In the genomic region with DNA sequence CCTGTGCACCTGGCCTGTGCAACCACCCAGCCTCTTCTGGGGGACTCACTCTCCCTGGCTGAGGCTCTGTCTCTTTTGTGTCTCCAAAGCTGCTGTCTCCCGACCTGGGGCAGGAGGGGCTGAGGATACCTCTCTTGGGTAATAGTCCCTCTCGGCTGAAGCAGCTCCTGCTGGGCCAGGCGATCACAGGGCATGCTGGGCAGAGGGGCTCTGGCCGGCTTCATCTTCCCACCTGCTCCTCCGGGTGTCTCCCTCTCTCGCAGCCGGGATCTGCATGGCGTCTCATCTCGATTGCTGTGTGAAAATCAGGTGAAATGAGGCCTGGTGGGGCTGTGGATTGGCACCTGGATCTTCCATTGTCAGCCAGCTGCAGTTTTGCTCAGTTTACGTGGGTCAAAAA, we compare ENCODE assay signal across 15 cellular contexts. TPM values are rescaled to one million over a fixed set of nuclear protein-coding genes. Genes with fewer than 3 reads are reported as not detected.
DNase-seq lines count a peak whose midpoint lies in the region; ATAC-seq, FAIRE-seq and TF ChIP-seq lines count a peak whose summit lies in the region.
"Had no signal": no experiment of that assay in that cellular context is flagged by ENCODE, and none has a peak within 500 bp of the region (broad histone marks: within the 10 kb centered on the region; RNA-seq: fewer than 3 reads in every experiment).

No MANE protein-coding gene starts in this region.

- BruUV-seq in HepG2 (replicated peaks; lab: Mats Ljungman, UMichigan): no TSS peak

- CTCF ChIA-PET in HepG2 (lab: Yijun Ruan, JAX; ENCODE audit: low intra/inter-chr PET ratio, low total read pairs): no interaction called here
- CTCF ChIA-PET in activated CD8-positive, alpha-beta T cell treated with anti-CD3 and anti-CD28 coated beads for 36 hours (lab: Charles Lee): interaction anchor here (1.0 kb wide), 1 partner anchor 115 kb away, joined by 3 read pairs; no protein-coding TSS in a partner anchor

- H3K9me3 ChIP-seq in HepG2 (ENCODE audit: low read length): no peaks in the 10 kb centered on the region
- H3K9me3 ChIP-seq: BLaER1 treated with 17β-estradiol and CSF1 and Interleukin-3, amounts not matched to agents 10 nM and 100 nM had no signal

- H3K27ac ChIP-seq in HepG2 (ENCODE audit: extremely low read length, insufficient read depth, low read length): no peak overlapping the region
- H3K27ac ChIP-seq: BLaER1 treated with 17β-estradiol and CSF1 and Interleukin-3, amounts not matched to agents 10 nM and 100 nM had no signal

- H3K27me3 ChIP-seq in H7 (ENCODE audit: control insufficient read depth, insufficient read depth, low read length) (no peaks in the 10 kb centered on the region; the same call in 1 of the 2 replicates), HepG2 (ENCODE audit: control insufficient read depth in 1 of 2, insufficient read depth in 2 of 2, low read length in 2 of 2) (no peaks in the 10 kb centered on the region)
- H3K27me3 ChIP-seq: BLaER1 treated with 17β-estradiol and CSF1 and Interleukin-3, amounts not matched to agents 10 nM and 100 nM had no signal

- FAIRE-seq in HepG2 (lab: Jason Lieb, UNC): no peak
- FAIRE-seq: H54 had no signal

- H3K4me2 ChIP-seq in HepG2 (ENCODE audit: low read depth, low read length): no peak overlapping the region
- H3K4me2 ChIP-seq: BLaER1 treated with 17β-estradiol and CSF1 and Interleukin-3, amounts not matched to agents 10 nM and 100 nM had no signal

- TF ChIP-seq EP300 in HepG2 (IDR thresholded peaks at IDR 0.05; ENCODE audit: low read depth in 2 of 2, low read length in 2 of 2) (no peak), HepG2 (CRISPR knock-in tag; IDR thresholded peaks at IDR 0.05; ENCODE audit: borderline replicate concordance) (no peak)

- in situ Hi-C loops in HepG2 (cut with HindIII; ENCODE audit: extremely low pct_ligation_motif_present, low pct_unique_long_range_greater_than_20kb): no loop called here

- H3K4me3 Mint-ChIP-seq in endothelial cell (ENCODE audit: unreplicated experiment): peak overlapping the region; percentile 48
- H3K4me3 Mint-ChIP-seq in progenitor cell of endocrine pancreas (ENCODE audit: low read depth): no peak overlapping the region
- H3K4me3 Mint-ChIP-seq in activated CD8-positive, alpha-beta T cell treated with anti-CD3 and anti-CD28 coated beads for 36 hours: no peak overlapping the region
- H3K4me3 Mint-ChIP-seq: B cell; CD8-positive, alpha-beta T cell had no signal

- H3K27me3 Mint-ChIP-seq in endothelial cell (ENCODE audit: unreplicated experiment) (peaks cover 17% of the 10 kb centered on the region), progenitor cell of endocrine pancreas (no peaks in the 10 kb centered on the region)
- no peaks in the 10 kb centered on the region for H3K27me3 Mint-ChIP-seq in activated CD8-positive, alpha-beta T cell treated with anti-CD3 and anti-CD28 coated beads for 36 hours
- H3K27me3 Mint-ChIP-seq: B cell had no signal

- H3K9ac ChIP-seq in HepG2 (ENCODE audit: insufficient read depth, low read depth, low read length): no peak overlapping the region
- H3K9ac ChIP-seq: BLaER1 treated with 17β-estradiol and CSF1 and Interleukin-3, amounts not matched to agents 10 nM and 100 nM had no signal

- WGBS in HepG2 (ENCODE audit: low lambda C conversion rate): 100% methylated on average over 5 of the region's 10 CpGs

- TF ChIP-seq CTCF in endothelial cell (IDR thresholded peaks at IDR 0.05; ENCODE audit: unreplicated experiment): no peak
- no peak for TF ChIP-seq CTCF in HepG2 (CRISPR knock-in tag; IDR thresholded peaks at IDR 0.05)
- no peak for TF ChIP-seq CTCF in progenitor cell of endocrine pancreas (IDR thresholded peaks at IDR 0.05; ENCODE audit: unreplicated experiment)
- no peak for TF ChIP-seq CTCF in activated CD8-positive, alpha-beta T cell treated with anti-CD3 and anti-CD28 coated beads for 36 hours (IDR thresholded peaks at IDR 0.05)

- POLR2A ChIA-PET in HepG2 (lab: Yijun Ruan, JAX): no interaction called here
- POLR2A ChIA-PET in activated CD8-positive, alpha-beta T cell treated with anti-CD3 and anti-CD28 coated beads for 36 hours (lab: Charles Lee): no interaction called here

- no peaks in the 10 kb centered on the region for H3K79me2 ChIP-seq in HepG2 (ENCODE audit: insufficient read depth, low read length)

- H3K36me3 Mint-ChIP-seq in endothelial cell (ENCODE audit: low read depth, unreplicated experiment) (peaks cover 43% of the 10 kb centered on the region), progenitor cell of endocrine pancreas (ENCODE audit: insufficient read depth) (peaks cover 46% of the 10 kb centered on the region)
- H3K36me3 Mint-ChIP-seq in activated CD8-positive, alpha-beta T cell treated with anti-CD3 and anti-CD28 coated beads for 36 hours (ENCODE audit: low read depth): no peaks in the 10 kb centered on the region

- TF ChIP-seq POLR2A in HepG2 (IDR thresholded peaks at IDR 0.05; ENCODE audit: insufficient read depth in 1 of 2, low read depth in 2 of 2, low read length in 2 of 2): peak in 1 of 2 experiments; percentile 22; a peak in 1 of 4 replicates

- H3K4me1 Mint-ChIP-seq in endothelial cell (ENCODE audit: unreplicated experiment): peaks cover 5% of the 10 kb centered on the region
- peaks cover 19% of the 10 kb centered on the region for H3K4me1 Mint-ChIP-seq in progenitor cell of endocrine pancreas (ENCODE audit: low read depth)
- H3K4me1 Mint-ChIP-seq in activated CD8-positive, alpha-beta T cell treated with anti-CD3 and anti-CD28 coated beads for 36 hours (ENCODE audit: low read depth): no peaks in the 10 kb centered on the region
- H3K4me1 Mint-ChIP-seq: B cell had no signal

- no peaks in the 10 kb centered on the region; the same call in 1 of the 2 replicates for H3K36me3 ChIP-seq in H7 (replicated peaks; ENCODE audit: control insufficient read depth, insufficient read depth, low read length)
- peaks cover 7 to 36% of the 10 kb centered on the region in 2 experiments for H3K36me3 ChIP-seq in HepG2 (replicated peaks in 1 of 2; ENCODE audit: control insufficient read depth in 1 of 2, insufficient read depth in 2 of 2, low read length in 2 of 2)

- H3K27ac Mint-ChIP-seq in endothelial cell (ENCODE audit: unreplicated experiment) (no peak overlapping the region), progenitor cell of endocrine pancreas (peak overlapping the region; percentile 78)
- no peak overlapping the region for H3K27ac Mint-ChIP-seq in activated CD8-positive, alpha-beta T cell treated with anti-CD3 and anti-CD28 coated beads for 36 hours
- H3K27ac Mint-ChIP-seq: B cell; CD8-positive, alpha-beta T cell had no signal

- H3K9me3 Mint-ChIP-seq in endothelial cell (ENCODE audit: unreplicated experiment) (no peaks in the 10 kb centered on the region), progenitor cell of endocrine pancreas (ENCODE audit: low read depth) (no peaks in the 10 kb centered on the region)
- H3K9me3 Mint-ChIP-seq in activated CD8-positive, alpha-beta T cell treated with anti-CD3 and anti-CD28 coated beads for 36 hours: no peaks in the 10 kb centered on the region
- H3K9me3 Mint-ChIP-seq: CD8-positive, alpha-beta T cell had no signal

- H3K4me1 ChIP-seq in HepG2 (ENCODE audit: insufficient read depth, low read length): no peaks in the 10 kb centered on the region
- H3K4me1 ChIP-seq: BLaER1 treated with 17β-estradiol and CSF1 and Interleukin-3, amounts not matched to agents 10 nM and 100 nM had no signal

- no peak overlapping the region for H2AFZ ChIP-seq in HepG2 (ENCODE audit: low read length)

- intact Hi-C loops in HepG2 (cut with micrococcal nuclease; ENCODE audit: unreplicated experiment): no loop called here
- intact Hi-C loops in activated CD8-positive, alpha-beta T cell treated with anti-CD3 and anti-CD28 coated beads for 36 hours (cut with micrococcal nuclease): no loop called here

- TF ChIP-seq RAD21 in HepG2 (CRISPR knock-in tag; IDR thresholded peaks at IDR 0.05): no peak

- no peaks in the 10 kb centered on the region for H4K20me1 ChIP-seq in HepG2 (ENCODE audit: insufficient read depth, low read length)

- ATAC-seq in HepG2: peak; percentile 24
- ATAC-seq in activated CD8-positive, alpha-beta T cell treated with anti-CD3 and anti-CD28 coated beads for 36 hours: no peak
- ATAC-seq: CD8-positive, alpha-beta T cell; HCT116 had no signal

- no peak overlapping the region for H3K4me3 ChIP-seq in H7 (ENCODE audit: insufficient read depth, low read depth, low read length)
- H3K4me3 ChIP-seq in HepG2 (replicated peaks in 1 of 3; ENCODE audit: insufficient read depth in 1 of 3, low read depth in 2 of 3, low read length in 3 of 3): no peak overlapping the region
- H3K4me3 ChIP-seq: BLaER1 treated with 17β-estradiol and CSF1 and Interleukin-3, amounts not matched to agents 10 nM and 100 nM had no signal

- DNase-seq in H7: peak; percentile 65
- DNase-seq in endothelial cell (ENCODE audit: low spot score): no peak
- no peak for DNase-seq in HepG2 (ENCODE audit: low spot score)
- no peak for DNase-seq in progenitor cell of endocrine pancreas (ENCODE audit: low spot score, unreplicated experiment)
- DNase-seq in activated CD8-positive, alpha-beta T cell treated with anti-CD3 and anti-CD28 coated beads for 36 hours: no peak
- DNase-seq in GM19240 (ENCODE audit: insufficient read length, low spot score): no peak
- DNase-seq in T-helper 9 cell: no peak
- DNase-seq: Calu3; CD8-positive, alpha-beta T cell; DMS79 treated with DMSO at 0.1 percent for 48 hours; GF-D8 had no signal

RNA-seq across cellular contexts. Expression of gene MGST2, which starts 53.2 kb away (rescaled TPM):
- total RNA-seq in H7 (2014; rRNA removed; shearing (Covaris generic)): 17.0 and 31.8 TPM in 2 replicates
- total RNA-seq in endothelial cell (ENCODE audit: unreplicated experiment) (98.3 TPM), HepG2 (2016; rRNA removed; fragmentation: Illumina TruSeq; extraction: Trizol) (120 and 205 TPM in 2 replicates), progenitor cell of endocrine pancreas (62.5 and 66.1 TPM in 2 replicates)
- total RNA-seq in HepG2 (2016; cell fraction: cytosol; rRNA removed; fragmentation: Illumina TruSeq; extraction: Trizol; ENCODE audit: low read depth): 66.9 and 76.7 TPM in 2 replicates
- total RNA-seq in HepG2 (2016; cell fraction: insoluble cytoplasmic fraction; rRNA removed; fragmentation: Illumina TruSeq; extraction: Trizol): 124 and 205 TPM in 2 replicates
- 50.8 and 53.3 TPM in 2 replicates for total RNA-seq in HepG2 (2016; cell fraction: membrane; rRNA removed; fragmentation: Illumina TruSeq; extraction: Trizol)
- 168 and 186 TPM in 2 replicates for total RNA-seq in HepG2 (2016; cell fraction: nucleus; rRNA removed; fragmentation: Illumina TruSeq; extraction: Trizol)
- 312 and 416 TPM in 2 replicates for polyA plus RNA-seq in HepG2 (2011; rRNA removed)
- polyA plus RNA-seq in HepG2 (2011; cell fraction: cytosol; rRNA removed): 312 and 476 TPM in 2 replicates
- 137 and 177 TPM in 2 replicates for polyA plus RNA-seq in HepG2 (2011; cell fraction: nucleus; rRNA removed)
- polyA plus RNA-seq in HepG2 (2012): 293 and 426 TPM in 2 replicates
- 57.8 and 59.6 TPM in 2 replicates for polyA plus RNA-seq in HepG2 (2016; cell fraction: cytosol; fragmentation: Illumina TruSeq; extraction: Trizol; ENCODE audit: low read depth)
- 132 and 154 TPM in 2 replicates for polyA plus RNA-seq in HepG2 (2016; cell fraction: insoluble cytoplasmic fraction; fragmentation: Illumina TruSeq; extraction: Trizol; ENCODE audit: low read depth)
- polyA plus RNA-seq in HepG2 (2016; cell fraction: membrane; fragmentation: Illumina TruSeq; extraction: Trizol; ENCODE audit: low read depth): 49.5 and 55.2 TPM in 2 replicates
- 282 and 318 TPM in 2 replicates for polyA plus RNA-seq in HepG2 (2016; cell fraction: nucleus; fragmentation: Illumina TruSeq; extraction: Trizol; ENCODE audit: insufficient read depth, low read depth)
- polyA minus RNA-seq in HepG2 (2011; rRNA and poly(A)+ RNA removed; ENCODE audit: low replicate concordance): 18.4 and 54.7 TPM in 2 replicates
- polyA minus RNA-seq in HepG2 (2011; cell fraction: cytosol; rRNA and poly(A)+ RNA removed): 93.2 and 100 TPM in 2 replicates
- polyA minus RNA-seq in HepG2 (2011; cell fraction: nucleus; rRNA and poly(A)+ RNA removed): 263 and 286 TPM in 2 replicates
- total RNA-seq in activated CD8-positive, alpha-beta T cell treated with anti-CD3 and anti-CD28 coated beads for 36 hours: 10 to 100 TPM; 11.7 to 12.4 TPM
